In genomic region chr1:44652445-44653106, GRCh38 we compare ENCODE assay signal across 8 cellular contexts. TPM values are rescaled to one million over a fixed set of nuclear protein-coding genes. Genes with fewer than 3 reads are reported as not detected.
A peak's percentile ranks its signal among the peaks of the same experiment; 100 is the strongest.
DNase-seq lines count a peak whose midpoint lies in the region; ATAC-seq and TF ChIP-seq lines count a peak whose summit lies in the region.

No MANE protein-coding gene starts in this region.

- peak; percentile 94 for TF ChIP-seq CTCF in liver (IDR thresholded peaks at IDR 0.05; ENCODE audit: low read depth, low read length, missing input control)

- H3K4me1 ChIP-seq in liver (ENCODE audit: control insufficient read depth in 4 of 4, insufficient read depth in 4 of 4, low read length in 3 of 4) = peaks cover 0 to 10% (median 3%) of the 10 kb centered on the region in 4 donors

- no peaks in the 10 kb centered on the region for H3K4me1 Mint-ChIP-seq in activated CD4-positive, alpha-beta T cell treated with anti-CD3 and anti-CD28 coated beads, Interleukin-2, amount 10 ng/mL, durations not matched to agents 24 days and 14 days

- H3K36me3 ChIP-seq in liver (ENCODE audit: control insufficient read depth in 4 of 4, insufficient read depth in 3 of 4, low read depth in 1 of 4, low read length in 3 of 4) = peaks cover 9 to 35% (median 13%) of the 10 kb centered on the region in 4 donors

- intact Hi-C loops in activated CD4-positive, alpha-beta T cell treated with anti-CD3 and anti-CD28 coated beads, Interleukin-2, amount 10 ng/mL, durations not matched to agents 24 days and 14 days (cut with micrococcal nuclease) = loop anchor here (1.0 to 2.0 kb wide), 3 partner anchors 43 to 274 kb away; no protein-coding TSS in a partner anchor

- H3K4me3 ChIP-seq in liver (ENCODE audit: low read depth in 1 of 3, low read length in 3 of 3) = no peak overlapping the region

- H3K27ac ChIP-seq in cingulate gyrus (ENCODE audit: low read depth, low read length) = peak overlapping the region; percentile 72
- no peak overlapping the region for H3K27ac ChIP-seq in liver (ENCODE audit: low read depth in 1 of 2, low read length in 2 of 2)

- no peak overlapping the region for H3K4me3 Mint-ChIP-seq in activated CD4-positive, alpha-beta T cell treated with anti-CD3 and anti-CD28 coated beads, Interleukin-2, amount 10 ng/mL, durations not matched to agents 24 days and 14 days

- DNase-seq in ELR (ENCODE audit: low read depth) (peak; percentile 71), NCI-H446 (lab: John Stamatoyannopoulos, UW) (peak; percentile 43 to 85), cortex of kidney (lab: John Stamatoyannopoulos, UW) (no peak)
- DNase-seq in activated CD4-positive, alpha-beta T cell treated with anti-CD3 and anti-CD28 coated beads, Interleukin-2, amount 10 ng/mL, durations not matched to agents 24 days and 14 days = peak; percentile 92
- DNase-seq in stimulated activated CD8-positive, alpha-beta memory T cell treated with anti-CD3 and anti-CD28 coated beads, Interleukin-12 subunit alpha, Interleukin-12 subunit beta, amount 100 ng/mL, for 24 hours (ENCODE audit: extremely low read depth) = peak; percentile 32

- peak; percentile 92 for TF ChIP-seq RAD21 in liver (IDR thresholded peaks at IDR 0.05)

- H3K27ac Mint-ChIP-seq in activated CD4-positive, alpha-beta T cell treated with anti-CD3 and anti-CD28 coated beads, Interleukin-2, amount 10 ng/mL, durations not matched to agents 24 days and 14 days = peak overlapping the region; percentile 70

- peaks cover 29% of the 10 kb centered on the region for H3K36me3 Mint-ChIP-seq in activated CD4-positive, alpha-beta T cell treated with anti-CD3 and anti-CD28 coated beads, Interleukin-2, amount 10 ng/mL, durations not matched to agents 24 days and 14 days (ENCODE audit: low read depth)

- H3K27me3 ChIP-seq in liver (ENCODE audit: control insufficient read depth in 4 of 4, insufficient read depth in 4 of 4, low read length in 3 of 4) = no peaks in the 10 kb centered on the region

- no peaks in the 10 kb centered on the region for H3K27me3 Mint-ChIP-seq in activated CD4-positive, alpha-beta T cell treated with anti-CD3 and anti-CD28 coated beads, Interleukin-2, amount 10 ng/mL, durations not matched to agents 24 days and 14 days

- WGBS in liver = 58% methylated on average over 7 of the region's 7 CpGs

- peak; percentile 58 for ATAC-seq in HG02678 (IDR thresholded peaks at IDR 0.05; ENCODE audit: unreplicated experiment)

- H3K9ac ChIP-seq in liver (ENCODE audit: low read depth in 1 of 2, low read length in 2 of 2) = no peak overlapping the region

- H3K9me3 ChIP-seq in liver (ENCODE audit: control insufficient read depth in 4 of 4, low read length in 3 of 4) = no peaks in the 10 kb centered on the region

- no peaks in the 10 kb centered on the region for H3K9me3 Mint-ChIP-seq in activated CD4-positive, alpha-beta T cell treated with anti-CD3 and anti-CD28 coated beads, Interleukin-2, amount 10 ng/mL, durations not matched to agents 24 days and 14 days

TF ChIP-seq in liver, 16 proteins besides CTCF, POLR2A, EP300 and RAD21:
- no peak for TF ChIP-seq FOXA1 (IDR thresholded peaks at IDR 0.05)
- TF ChIP-seq HNF4G (IDR thresholded peaks at IDR 0.05) = no peak
- no peak for TF ChIP-seq TAF1 (conservative IDR thresholded peaks at IDR 0.05)
- TF ChIP-seq, protein P1, sequence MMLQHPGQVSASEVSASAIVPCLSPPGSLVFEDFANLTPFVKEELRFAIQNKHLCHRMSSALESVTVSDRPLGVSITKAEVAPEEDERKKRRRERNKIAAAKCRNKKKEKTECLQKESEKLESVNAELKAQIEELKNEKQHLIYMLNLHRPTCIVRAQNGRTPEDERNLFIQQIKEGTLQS (IDR thresholded peaks at IDR 0.05) = no peak
- TF ChIP-seq RXRA (IDR thresholded peaks at IDR 0.05) = no peak

RNA-seq across cellular contexts. Expression of gene TMEM53, which starts 21.7 kb away (rescaled TPM):
- total RNA-seq in activated CD4-positive, alpha-beta T cell treated with anti-CD3 and anti-CD28 coated beads, Interleukin-2, amount 10 ng/mL, durations not matched to agents 24 days and 14 days = 4.5 and 5.1 TPM in 2 replicates
- 10 to 100 TPM in 1 of 2 donors, 1 to 10 TPM in 1; 9.9 to 23.6 TPM for total RNA-seq in liver
- polyA plus RNA-seq in liver = 10 to 100 TPM; 35.2 to 89.2 TPM

RNA-seq across cellular contexts. Expression of gene ARMH1, which starts 21.9 kb away (rescaled TPM):
- total RNA-seq in activated CD4-positive, alpha-beta T cell treated with anti-CD3 and anti-CD28 coated beads, Interleukin-2, amount 10 ng/mL, durations not matched to agents 24 days and 14 days = 133 and 137 TPM in 2 replicates
- total RNA-seq in liver = 10 to 100 TPM in 1 of 2 donors, 1 to 10 TPM in 1; 3.0 to 20.3 TPM
- polyA plus RNA-seq in liver = 1 to 10 TPM; 2.2 to 8.0 TPM
